ENCODE assay signal across 15 cellular contexts in genomic region chr2:234412726-234413125, GRCh38.
A peak's percentile ranks its signal among the peaks of the same experiment; 100 is the strongest.
DNase-seq lines count a peak whose midpoint lies in the region; ATAC-seq and TF ChIP-seq lines count a peak whose summit lies in the region.
"Had no signal": no experiment of that assay in that cellular context is flagged by ENCODE, and none has a peak within 500 bp of the region (broad histone marks: within the 10 kb centered on the region; RNA-seq: fewer than 3 reads in every experiment).

No MANE protein-coding gene starts in this region.

- no peak overlapping the region for H2AFZ ChIP-seq in DND-41 (ENCODE audit: low read depth, low read length)
- no peak overlapping the region for H2AFZ ChIP-seq in neuronal stem cell (ENCODE audit: low read length)

- no peak overlapping the region for H4K8ac ChIP-seq in neuronal stem cell (ENCODE audit: low read depth, low read length)

- no peak for DNase-seq in DND-41
- DNase-seq in NCI-H226: peak; percentile 81
- peak; percentile 19 for DNase-seq in dermis blood vessel endothelial cell
- DNase-seq in neuronal stem cell (ENCODE audit: low spot score): no peak
- DNase-seq in NCI-H2081 treated with DMSO at 0.1 percent for 48 hours (lab: John Stamatoyannopoulos, UW): no peak
- no peak for DNase-seq in NOMO-1 treated with DMSO at 0.1 percent for 48 hours (lab: John Stamatoyannopoulos, UW; ENCODE audit: unreplicated experiment)
- no peak for DNase-seq in ecto neural progenitor cell (ENCODE audit: low spot score)
- DNase-seq: activated CD4-positive, alpha-beta T cell treated with anti-CD3 and anti-CD28 coated beads, Interleukin-2, amount 50 U/mL, for 1 hour; activated effector memory CD4-positive, alpha-beta T cell treated with Interleukin-2 at 50 U/mL for 16 hours; CD4-positive, alpha-beta T cell; GF-D8; NCI-H1694; stimulated activated CD4-positive, alpha-beta T cell treated with anti-CD3 and anti-CD28 coated beads, Interleukin-4, amount 100 ng/mL, for 4 hours; T-helper 17 cell had no signal

- H3K23ac ChIP-seq in neuronal stem cell (ENCODE audit: low read depth, low read length, poor library complexity): no peak overlapping the region

- no peaks in the 10 kb centered on the region for H4K20me1 ChIP-seq in DND-41 (ENCODE audit: insufficient read depth, low read length)

- H4K91ac ChIP-seq in neuronal stem cell (ENCODE audit: low read depth, low read length, poor library complexity): no peak overlapping the region

- H2AK5ac ChIP-seq in neuronal stem cell (ENCODE audit: low read depth, low read length): no peak overlapping the region

- H3K9me3 ChIP-seq in DND-41 (ENCODE audit: insufficient read depth, low read length, severe bottlenecking) (no peaks in the 10 kb centered on the region), neuronal stem cell (replicated peaks in 1 of 2; ENCODE audit: control insufficient read depth in 2 of 2, insufficient read depth in 1 of 2, low read depth in 1 of 2, low read length in 2 of 2) (no peaks in the 10 kb centered on the region)

- no peaks in the 10 kb centered on the region for H3K79me1 ChIP-seq in neuronal stem cell (ENCODE audit: low read depth, low read length)

- H3K4ac ChIP-seq in neuronal stem cell (ENCODE audit: low read length): no peak overlapping the region

- no peak for TF ChIP-seq CTCF in DND-41 (IDR thresholded peaks at IDR 0.05; ENCODE audit: borderline replicate concordance, extremely low read depth, low read length, poor library complexity, severe bottlenecking)

- WGBS in neuronal stem cell (ENCODE audit: extremely low coverage in 2 of 2, insufficient read length in 2 of 2, insufficient replicate concordance in 1 of 2), 2 donors: no CpG with 5 or more reads among the region's 7 CpGs

- H3K4me3 ChIP-seq in DND-41 (ENCODE audit: low read depth in 1 of 2, low read length in 2 of 2): no peak overlapping the region
- H3K4me3 ChIP-seq in neuronal stem cell (ENCODE audit: low read length in 2 of 2): no peak overlapping the region

- H2BK120ac ChIP-seq in neuronal stem cell (ENCODE audit: low read depth, low read length): no peak overlapping the region

- H3K18ac ChIP-seq in neuronal stem cell (ENCODE audit: low read length): peak overlapping the region; percentile 8

- H3K27me3 ChIP-seq in DND-41 (ENCODE audit: insufficient read depth, low read length, poor library complexity) (no peaks in the 10 kb centered on the region), neuronal stem cell (ENCODE audit: control insufficient read depth in 3 of 3, insufficient read depth in 3 of 3, low read depth in 1 of 3, low read length in 3 of 3) (peaks cover 0 to 6% (median 0%) of the 10 kb centered on the region in 3 experiments)

- no peak overlapping the region for H3K4me2 ChIP-seq in DND-41 (ENCODE audit: insufficient read depth, low read length)
- H3K4me2 ChIP-seq in neuronal stem cell (ENCODE audit: insufficient read depth, low read length, poor library complexity, severe bottlenecking): no peak overlapping the region

- H3K27ac ChIP-seq in DND-41 (ENCODE audit: low read length) (peak overlapping the region; percentile 51; the same call in 1 of the 2 replicates), neuronal stem cell (replicated peaks; ENCODE audit: low read length) (no peak overlapping the region)

- no peak overlapping the region for H3K14ac ChIP-seq in neuronal stem cell (ENCODE audit: low read length)

- no peak for ATAC-seq in DND-41 (ENCODE audit: insufficient read depth, low read depth)
- no peak for ATAC-seq in HG03280 (IDR thresholded peaks at IDR 0.05; ENCODE audit: unreplicated experiment)
- ATAC-seq: T-helper 17 cell had no signal

- no peak overlapping the region for H2BK12ac ChIP-seq in neuronal stem cell (ENCODE audit: low read length)

- H3K79me2 ChIP-seq in DND-41 (ENCODE audit: insufficient read depth, low read length): no peaks in the 10 kb centered on the region

- H3K9ac ChIP-seq in DND-41 (ENCODE audit: low read depth, low read length): no peak overlapping the region
- H3K9ac ChIP-seq in neuronal stem cell (ENCODE audit: low read depth, low read length, poor library complexity): no peak overlapping the region

- H3K4me1 ChIP-seq in DND-41 (ENCODE audit: insufficient read depth, low read length): no peaks in the 10 kb centered on the region
- peaks cover 5 to 13% of the 10 kb centered on the region in 2 donors for H3K4me1 ChIP-seq in neuronal stem cell (ENCODE audit: control insufficient read depth in 2 of 2, insufficient read depth in 1 of 2, low read depth in 1 of 2, low read length in 2 of 2)

- H2BK15ac ChIP-seq in neuronal stem cell (ENCODE audit: low read length): no peak overlapping the region

- H3K36me3 ChIP-seq in DND-41 (ENCODE audit: insufficient read depth, low read length) (no peaks in the 10 kb centered on the region), neuronal stem cell (replicated peaks in 1 of 2; ENCODE audit: control insufficient read depth in 2 of 2, insufficient read depth in 2 of 2, low read length in 2 of 2) (no peaks in the 10 kb centered on the region)

- no peak overlapping the region for H2BK5ac ChIP-seq in neuronal stem cell (ENCODE audit: low read length)

Comparison
In these comparisons a context has a peak if more than half of its experiments do, and no peak if none do; other contexts are left out.
1. DNase-seq: peak in NCI-H226 (single experiment) and dermis blood vessel endothelial cell (single experiment); none in DND-41 (single experiment), neuronal stem cell (single experiment), NCI-H2081 treated with DMSO at 0.1 percent for 48 hours (single experiment), NOMO-1 treated with DMSO at 0.1 percent for 48 hours (single experiment) and ecto neural progenitor cell (single experiment).